ENCODE assay signal across 9 cellular contexts in the genomic region with DNA sequence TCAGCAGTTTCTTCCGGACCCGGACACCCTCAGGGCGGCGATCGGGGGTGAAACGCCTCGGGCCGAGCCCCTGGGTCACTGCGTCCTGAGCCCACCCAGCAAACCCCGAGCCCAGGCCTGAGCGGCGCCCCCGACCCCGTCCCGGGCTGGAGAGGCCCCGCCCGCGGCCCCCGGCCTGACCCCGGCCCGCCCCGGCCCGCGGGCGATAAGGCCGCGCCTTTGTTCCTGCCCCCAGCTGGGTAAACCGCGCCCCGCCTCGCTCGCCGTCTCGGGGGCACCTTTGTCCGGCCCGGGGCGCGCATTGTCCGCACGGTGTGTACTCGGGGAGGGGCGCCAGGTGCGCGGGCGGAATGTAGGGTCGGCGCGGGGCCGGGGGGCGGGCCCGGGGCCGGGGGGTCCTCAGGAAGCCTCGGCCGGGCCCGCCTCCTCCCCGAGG. TPM values are rescaled to one million over a fixed set of nuclear protein-coding genes. Genes with fewer than 3 reads are reported as not detected.
A peak's percentile ranks its signal among the peaks of the same experiment; 100 is the strongest.
DNase-seq lines count a peak whose midpoint lies in the region; ATAC-seq and TF ChIP-seq lines count a peak whose summit lies in the region.
"Had no signal": no experiment of that assay in that cellular context is flagged by ENCODE, and none has a peak within 500 bp of the region (broad histone marks: within the 10 kb centered on the region; RNA-seq: fewer than 3 reads in every experiment).

No MANE protein-coding gene starts in this region.

- no peaks in the 10 kb centered on the region for H3K4me1 ChIP-seq in endocrine pancreas (ENCODE audit: control insufficient read depth, insufficient read depth, low read length)
- H3K4me1 ChIP-seq in ovary (ENCODE audit: insufficient read depth): peaks cover 4% of the 10 kb centered on the region

- TF ChIP-seq EP300 in ovary (IDR thresholded peaks at IDR 0.05): no peak

- H3K27ac ChIP-seq in ovary: no peak overlapping the region

- ATAC-seq in HG03354 (IDR thresholded peaks at IDR 0.05; ENCODE audit: poor library complexity, severe bottlenecking, unreplicated experiment) (peak; percentile 34), HG03442 (IDR thresholded peaks at IDR 0.05; ENCODE audit: unreplicated experiment) (no peak)

- no peak for DNase-seq in ovary
- DNase-seq in NCI-H2107 treated with DMSO at 0.1 percent for 48 hours (lab: John Stamatoyannopoulos, UW; ENCODE audit: unreplicated experiment): no peak
- DNase-seq in SIG-M5 treated with dmso at 0.1 percent for 504 hours (lab: John Stamatoyannopoulos, UW; ENCODE audit: unreplicated experiment): no peak
- DNase-seq in hippocampal formation (lab: John Stamatoyannopoulos, UW): no peak
- DNase-seq: NK-92 treated with Interleukin-12 subunit alpha and Interleukin-12 subunit beta, amount 100 ng/mL, for 24 hours had no signal

- no peaks in the 10 kb centered on the region for H3K36me3 ChIP-seq in endocrine pancreas (ENCODE audit: control insufficient read depth, insufficient read depth, low read length)
- H3K36me3 ChIP-seq in ovary: no peaks in the 10 kb centered on the region

- WGBS in ovary, 3 donors: 3 to 10% (median 3%) methylated on average over 13 to 56 of the region's 56 CpGs

- H3K9me3 ChIP-seq in endocrine pancreas (ENCODE audit: control insufficient read depth, low read length) (no peaks in the 10 kb centered on the region), ovary (peaks cover 0 to 4% of the 10 kb centered on the region in 2 donors)

- H3K27me3 ChIP-seq in endocrine pancreas (ENCODE audit: control insufficient read depth, insufficient read depth, low read length) (no peaks in the 10 kb centered on the region), ovary (no peaks in the 10 kb centered on the region)

- TF ChIP-seq POLR2A in ovary (IDR thresholded peaks at IDR 0.05): no peak

- TF ChIP-seq CTCF in ovary (IDR thresholded peaks at IDR 0.05): no peak

- H3K9ac ChIP-seq in endocrine pancreas (ENCODE audit: control insufficient read depth, insufficient read depth, low read length): peak overlapping the region; percentile 35

- H3K4me3 ChIP-seq in GM08714 (ENCODE audit: low read length) (peak overlapping the region; percentile 49), endocrine pancreas (ENCODE audit: control insufficient read depth, insufficient read depth, low read length) (peak overlapping the region; percentile 31), ovary (peak overlapping the region; percentile 19)

- intact Hi-C loops in ovary (cut with DNase I): no loop called here

RNA-seq across cellular contexts. Expression of gene MNX1, which starts 10.8 kb away (rescaled TPM):
- total RNA-seq in ovary: not detected
- polyA plus RNA-seq in ovary: not detected

RNA-seq across cellular contexts. Expression of gene NOM1, which starts 50.1 kb away (rescaled TPM):
- 10 to 100 TPM; 12.6 to 26.5 (median 15.6) TPM for total RNA-seq in ovary
- polyA plus RNA-seq in ovary: 10 to 100 TPM in 1 of 2 donors, 1 to 10 TPM in 1; 7.7 to 12.7 TPM
